15 cellular contexts compared by ENCODE assay signal in the genomic region with DNA sequence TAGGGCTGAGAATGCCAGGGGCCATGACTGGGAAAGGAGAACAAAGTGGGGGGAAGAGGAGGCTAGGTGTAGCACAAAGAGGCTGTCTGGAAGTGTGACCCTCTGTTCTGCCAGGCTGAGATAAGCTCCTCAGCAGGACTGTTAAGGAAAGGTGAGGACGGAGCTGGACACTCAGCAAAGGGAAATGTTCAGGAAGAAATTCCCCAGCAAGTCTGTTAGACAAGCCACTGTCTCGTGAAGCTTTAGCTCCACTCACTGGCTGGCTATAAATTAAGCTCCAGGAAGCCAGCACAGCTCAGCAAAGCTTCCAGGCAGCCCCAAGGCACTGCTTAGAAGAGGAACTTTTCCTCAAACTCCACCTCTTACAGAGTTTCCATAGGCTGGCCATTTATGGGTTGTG.
DNase-seq lines count a peak whose midpoint lies in the region; ATAC-seq, FAIRE-seq and TF ChIP-seq lines count a peak whose summit lies in the region.
"Had no signal": no experiment of that assay in that cellular context is flagged by ENCODE, and none has a peak within 500 bp of the region (broad histone marks: within the 10 kb centered on the region; RNA-seq: fewer than 3 reads in every experiment).

No MANE protein-coding gene starts in this region.

- H3K9me2 ChIP-seq in GM23338 (ENCODE audit: insufficient read depth): no peaks in the 10 kb centered on the region

- no peak overlapping the region for H3K4me2 ChIP-seq in GM23338

- peaks cover 21% of the 10 kb centered on the region for H3K36me3 Mint-ChIP-seq in GM23338 (ENCODE audit: low read depth)
- H3K36me3 Mint-ChIP-seq: CD4-positive, alpha-beta memory T cell had no signal

- H4K20me1 ChIP-seq in GM23338 (replicated peaks; ENCODE audit: insufficient read depth): no peaks in the 10 kb centered on the region

- no peaks in the 10 kb centered on the region for H3K9me3 ChIP-seq in adrenal gland (replicated peaks in 1 of 3)
- no peaks in the 10 kb centered on the region for H3K9me3 ChIP-seq in mucosa of descending colon

- 0 out of 2 replicates have a peak overlapping the region, but pooled peaks have one; percentile 66 for H2AFZ ChIP-seq in GM23338
- H2AFZ ChIP-seq: parathyroid adenoma had no signal

- H3K27me3 ChIP-seq in GM23338 (ENCODE audit: insufficient read depth) (no peaks in the 10 kb centered on the region), adrenal gland (no peaks in the 10 kb centered on the region)

- ATAC-seq in GM23338 (peak; percentile 48; the same call in 1 of the 3 replicates), mucosa of descending colon (peak; percentile 46), GM19035 (IDR thresholded peaks at IDR 0.05; ENCODE audit: unreplicated experiment) (no peak)

- H3K27me3 Mint-ChIP-seq in GM23338 (ENCODE audit: insufficient read depth, low read depth, poor library complexity): peaks cover 3% of the 10 kb centered on the region
- H3K27me3 Mint-ChIP-seq: activated CD4-positive, alpha-beta memory T cell treated with anti-CD3 and anti-CD28 coated beads, Interleukin-2, amount 10 ng/mL, durations not matched to agents 7 days and 5 days; CD4-positive, alpha-beta memory T cell had no signal

- H3K4me3 Mint-ChIP-seq in GM23338: no peak overlapping the region
- H3K4me3 Mint-ChIP-seq: activated CD4-positive, alpha-beta memory T cell treated with anti-CD3 and anti-CD28 coated beads, Interleukin-2, amount 10 ng/mL, durations not matched to agents 7 days and 5 days; CD4-positive, alpha-beta memory T cell had no signal

- H3K27ac ChIP-seq in GM23338 (ENCODE audit: low read depth) (no peak overlapping the region), adrenal gland (no peak overlapping the region)
- H3K27ac ChIP-seq: parathyroid adenoma had no signal

- H3K4me3 ChIP-seq in GM23338 (no peak overlapping the region), adrenal gland (no peak overlapping the region), mucosa of descending colon (no peak overlapping the region)

- H3K4me1 Mint-ChIP-seq in GM23338: no peaks in the 10 kb centered on the region
- H3K4me1 Mint-ChIP-seq: activated CD4-positive, alpha-beta memory T cell treated with anti-CD3 and anti-CD28 coated beads, Interleukin-2, amount 10 ng/mL, durations not matched to agents 7 days and 5 days; CD4-positive, alpha-beta memory T cell had no signal

- H3K9me3 Mint-ChIP-seq in GM23338: peaks cover 90% of the 10 kb centered on the region
- H3K9me3 Mint-ChIP-seq: activated CD4-positive, alpha-beta memory T cell treated with anti-CD3 and anti-CD28 coated beads, Interleukin-2, amount 10 ng/mL, durations not matched to agents 7 days and 5 days had no signal

- no peak overlapping the region for H3K27ac Mint-ChIP-seq in GM23338
- H3K27ac Mint-ChIP-seq: activated CD4-positive, alpha-beta memory T cell treated with anti-CD3 and anti-CD28 coated beads, Interleukin-2, amount 10 ng/mL, durations not matched to agents 7 days and 5 days; CD4-positive, alpha-beta memory T cell had no signal

- DNase-seq in D721Med (ENCODE audit: insufficient read length, low spot score) (no peak), GM23338 (ENCODE audit: low spot score) (peak; percentile 19), adrenal gland (peak; percentile 27 to 74 (median 55)), mucosa of descending colon (peak in 2 of 3 donors; percentile 19 to 25), SHP77 treated with DMSO at 0.1 percent for 48 hours (lab: John Stamatoyannopoulos, UW) (no peak), SW480 (ENCODE audit: low spot score) (no peak)
- DNase-seq in activated CD4-positive, alpha-beta T cell treated with anti-CD3 and anti-CD28 coated beads, Interleukin-2, amount 50 U/mL, for 48 hours: no peak
- DNase-seq: activated CD4-positive, alpha-beta memory T cell treated with anti-CD3 and anti-CD28 coated beads, Interleukin-2, amount 10 ng/mL, durations not matched to agents 7 days and 5 days; CD4-positive, alpha-beta memory T cell; cortex of kidney; foreskin fibroblast; NK-92 treated with Interleukin-12 subunit alpha and Interleukin-12 subunit beta, amount 100 ng/mL, for 24 hours; stimulated activated CD4-positive, alpha-beta T cell treated with anti-CD3 and anti-CD28 coated beads, Interleukin-4, amount 100 ng/mL, for 4 hours had no signal

- no peaks in the 10 kb centered on the region for H3K4me1 ChIP-seq in GM23338 (ENCODE audit: insufficient read depth)
- H3K4me1 ChIP-seq in adrenal gland (replicated peaks in 1 of 2): no peaks in the 10 kb centered on the region
- H3K4me1 ChIP-seq in mucosa of descending colon (ENCODE audit: low read depth): no peaks in the 10 kb centered on the region
- H3K4me1 ChIP-seq: parathyroid adenoma had no signal

- H3K36me3 ChIP-seq in GM23338 (ENCODE audit: insufficient read depth) (no peaks in the 10 kb centered on the region), adrenal gland (replicated peaks in 1 of 2) (no peaks in the 10 kb centered on the region), mucosa of descending colon (ENCODE audit: low read depth) (no peaks in the 10 kb centered on the region)

- H3K79me2 ChIP-seq in GM23338 (replicated peaks; ENCODE audit: insufficient read depth): no peaks in the 10 kb centered on the region
- H3K79me2 ChIP-seq: parathyroid adenoma had no signal

- FAIRE-seq in D721Med (lab: Jason Lieb, UNC): no peak

- no peak for TF ChIP-seq POLR2A in adrenal gland (IDR thresholded peaks at IDR 0.05)

- intact Hi-C loops in adrenal gland (cut with DNase I): no loop called here
- intact Hi-C loops in mucosa of descending colon (cut with DNase I, micrococcal nuclease): no loop called here

- WGBS in adrenal gland, 4 donors: 0 to 9% (median 1%) methylated on average over 2 of the region's 2 CpGs

- TF ChIP-seq CTCF in D721Med (IDR thresholded peaks at IDR 0.05; ENCODE audit: insufficient read depth, missing control alignments) (peak; percentile 57), GM23338 (conservative IDR thresholded peaks at IDR 0.05; ENCODE audit: low read depth in 2 of 2) (peak; percentile 32 to 54), adrenal gland (IDR thresholded peaks at IDR 0.05) (peak in 4 of 6 experiments; percentile 26 to 45 (median 39)), mucosa of descending colon (IDR thresholded peaks at IDR 0.05) (no peak)

- no peaks in the 10 kb centered on the region for H3F3A ChIP-seq in GM23338 (replicated peaks; ENCODE audit: low read depth)

TF ChIP-seq in GM23338, 12 proteins besides CTCF, POLR2A, EP300 and RAD21 (continues in another document):
- no peak for TF ChIP-seq REST (IDR thresholded peaks at IDR 0.05; ENCODE audit: unreplicated experiment)

Comparison
In these comparisons a context has a peak if more than half of its experiments do, and no peak if none do; other contexts are left out.
1. DNase-seq: peak in GM23338 (single experiment), adrenal gland (7 of 7) and mucosa of descending colon (2 of 3); none in D721Med (single experiment), SHP77 treated with DMSO at 0.1 percent for 48 hours (single experiment), activated CD4-positive, alpha-beta T cell treated with anti-CD3 and anti-CD28 coated beads, Interleukin-2, amount 50 U/mL, for 48 hours (0 of 2) and SW480 (single experiment).